In the genomic region with DNA sequence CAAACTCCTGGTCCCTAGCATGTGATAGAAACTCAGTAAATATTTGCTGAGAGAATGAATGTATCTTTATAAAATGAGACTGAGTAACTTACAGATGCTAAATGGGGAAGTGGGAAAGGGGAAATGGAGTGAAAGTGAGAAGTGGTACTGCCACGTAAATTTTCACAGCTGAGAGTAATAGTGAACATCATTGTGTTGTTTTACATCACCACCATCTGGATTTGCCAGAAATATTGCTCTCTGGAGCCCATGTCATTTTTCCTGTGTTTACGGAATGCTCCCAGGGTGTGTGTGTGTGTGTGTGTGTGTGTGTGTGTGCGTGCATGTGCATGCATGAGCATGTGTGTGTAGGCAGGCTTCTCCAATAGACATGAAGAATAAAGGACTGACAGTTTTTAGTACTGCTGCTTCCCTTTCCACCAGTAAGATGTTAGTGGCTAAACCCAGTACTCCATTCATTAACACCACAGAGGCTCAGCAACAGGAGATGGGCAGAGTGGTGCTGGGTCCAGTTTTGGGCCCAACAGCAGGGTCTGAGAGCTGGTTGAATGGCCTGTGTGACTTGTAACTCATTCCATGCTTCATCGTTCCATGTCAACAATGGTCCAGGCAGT, we compare ENCODE assay signal across 9 cellular contexts. TPM values are rescaled to one million over a fixed set of nuclear protein-coding genes. Genes with fewer than 3 reads are reported as not detected.
A peak's percentile ranks its signal among the peaks of the same experiment; 100 is the strongest.
DNase-seq lines count a peak whose midpoint lies in the region; ATAC-seq and TF ChIP-seq lines count a peak whose summit lies in the region.
"Had no signal": no experiment of that assay in that cellular context is flagged by ENCODE, and none has a peak within 500 bp of the region (broad histone marks: within the 10 kb centered on the region; RNA-seq: fewer than 3 reads in every experiment).

No MANE protein-coding gene starts in this region.

- TF ChIP-seq POLR2A in ovary (IDR thresholded peaks at IDR 0.05): no peak

- H3K36me3 ChIP-seq in ovary: no peaks in the 10 kb centered on the region

- H3K9me3 ChIP-seq in ovary: no peaks in the 10 kb centered on the region

- TF ChIP-seq CTCF in osteocyte (IDR thresholded peaks at IDR 0.05) (no peak), ovary (IDR thresholded peaks at IDR 0.05) (no peak)

- no peaks in the 10 kb centered on the region for H3K27me3 Mint-ChIP-seq in stimulated activated memory B cell treated with anti-CD40 and anti-IgM and Interleukin-4, amounts not matched to agents 10 μg/mL and 1 μg/mL and 100 μg/mL, for 72 hours
- H3K27me3 Mint-ChIP-seq in osteocyte (ENCODE audit: unreplicated experiment): no peaks in the 10 kb centered on the region

- H3K27ac Mint-ChIP-seq in stimulated activated memory B cell treated with anti-CD40 and anti-IgM and Interleukin-4, amounts not matched to agents 10 μg/mL and 1 μg/mL and 100 μg/mL, for 72 hours: peak overlapping the region; percentile 74
- no peak overlapping the region for H3K27ac Mint-ChIP-seq in osteocyte (ENCODE audit: unreplicated experiment)

- DNase-seq in GM19238 (ENCODE audit: insufficient read length, low spot score): peak; percentile 8
- peak; percentile 77 for DNase-seq in NAMALWA (ENCODE audit: low spot score)
- DNase-seq in NCI-H748 (lab: John Stamatoyannopoulos, UW; ENCODE audit: unreplicated experiment): no peak
- no peak for DNase-seq in osteocyte (ENCODE audit: extremely low spot score, unreplicated experiment)
- no peak for DNase-seq in ovary
- no peak for DNase-seq in GM03348 (ENCODE audit: low spot score)
- DNase-seq: NCI-H526 had no signal

- no peaks in the 10 kb centered on the region for H3K36me3 Mint-ChIP-seq in stimulated activated memory B cell treated with anti-CD40 and anti-IgM and Interleukin-4, amounts not matched to agents 10 μg/mL and 1 μg/mL and 100 μg/mL, for 72 hours
- no peaks in the 10 kb centered on the region for H3K36me3 Mint-ChIP-seq in osteocyte (ENCODE audit: unreplicated experiment)

- intact Hi-C loops in ovary (cut with DNase I): no loop called here

- H3K27me3 ChIP-seq in ovary: no peaks in the 10 kb centered on the region

- H3K9me3 Mint-ChIP-seq in stimulated activated memory B cell treated with anti-CD40 and anti-IgM and Interleukin-4, amounts not matched to agents 10 μg/mL and 1 μg/mL and 100 μg/mL, for 72 hours: no peaks in the 10 kb centered on the region
- H3K9me3 Mint-ChIP-seq in osteocyte (ENCODE audit: unreplicated experiment): no peaks in the 10 kb centered on the region

- H3K27ac ChIP-seq in ovary: no peak overlapping the region

- peaks cover 3% of the 10 kb centered on the region for H3K4me1 ChIP-seq in ovary (ENCODE audit: insufficient read depth)

- ATAC-seq in HG02852 (IDR thresholded peaks at IDR 0.05; ENCODE audit: unreplicated experiment): peak; percentile 90
- ATAC-seq in stimulated activated memory B cell treated with anti-CD40 and anti-IgM and Interleukin-4, amounts not matched to agents 10 μg/mL and 1 μg/mL and 100 μg/mL, for 72 hours: peak; percentile 98

- H3K4me3 Mint-ChIP-seq in stimulated activated memory B cell treated with anti-CD40 and anti-IgM and Interleukin-4, amounts not matched to agents 10 μg/mL and 1 μg/mL and 100 μg/mL, for 72 hours: no peak overlapping the region
- H3K4me3 Mint-ChIP-seq in osteocyte (ENCODE audit: unreplicated experiment): no peak overlapping the region

- peaks cover 40% of the 10 kb centered on the region for H3K4me1 Mint-ChIP-seq in stimulated activated memory B cell treated with anti-CD40 and anti-IgM and Interleukin-4, amounts not matched to agents 10 μg/mL and 1 μg/mL and 100 μg/mL, for 72 hours
- H3K4me1 Mint-ChIP-seq in osteocyte (ENCODE audit: unreplicated experiment): peaks cover 4% of the 10 kb centered on the region

- 92 to 94% (median 92%) methylated on average over 4 of the region's 4 CpGs for WGBS in ovary, 3 donors

- no peak overlapping the region for H3K4me3 ChIP-seq in ovary

- TF ChIP-seq EP300 in ovary (IDR thresholded peaks at IDR 0.05): no peak

RNA-seq across cellular contexts. Expression of a gene that starts 57.3 kb away (rescaled TPM):
- total RNA-seq in osteocyte (52.1 and 54.8 TPM in 2 replicates), ovary (10 to 100 TPM; 22.1 to 50.2 (median 30.7) TPM)
- polyA plus RNA-seq in ovary: 10 to 100 TPM; 17.6 to 36.6 TPM

Comparison
In these comparisons a context has a peak if more than half of its experiments do, and no peak if none do; other contexts are left out.
1. DNase-seq: peak in GM19238 (single experiment) and NAMALWA (single experiment); none in NCI-H748 (single experiment), osteocyte (single experiment), ovary (0 of 5) and GM03348 (single experiment).